ENCODE assay signal across 23 cellular contexts in the genomic region with DNA sequence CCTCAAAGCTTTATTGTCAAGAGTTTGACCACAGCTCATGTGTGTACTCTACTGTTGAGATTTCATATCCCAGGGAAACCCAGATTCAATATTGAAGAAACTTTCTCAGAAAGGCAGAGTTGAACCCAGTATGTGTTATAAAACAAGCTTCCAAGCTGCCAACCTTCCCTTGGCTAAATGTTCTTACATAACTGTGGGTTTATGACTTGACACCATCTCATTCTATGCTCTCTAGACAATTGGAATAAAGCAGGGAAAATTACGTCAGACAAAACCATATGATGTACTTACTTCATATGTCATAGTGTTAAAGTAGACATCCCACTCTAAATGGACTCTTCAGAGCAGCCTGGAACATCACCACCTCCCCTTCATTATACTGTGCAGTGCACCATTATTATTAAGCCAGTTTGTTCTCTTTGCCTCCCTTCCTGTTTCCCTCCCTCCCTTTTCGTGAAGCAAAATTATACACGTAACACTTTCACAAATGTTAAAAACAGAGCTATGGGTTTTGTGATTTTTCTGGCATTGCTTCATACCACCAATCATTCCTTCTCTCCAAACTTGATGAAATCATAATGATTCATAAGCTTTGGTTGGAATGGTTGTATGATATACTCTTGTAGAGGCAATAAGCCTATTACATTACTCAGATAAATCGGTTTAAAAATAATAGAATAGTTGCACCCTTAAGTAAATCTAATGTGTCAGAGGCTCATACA.
DNase-seq lines count a peak whose midpoint lies in the region; ATAC-seq and TF ChIP-seq lines count a peak whose summit lies in the region.
"Had no signal": no experiment of that assay in that cellular context is flagged by ENCODE, and none has a peak within 500 bp of the region (broad histone marks: within the 10 kb centered on the region; RNA-seq: fewer than 3 reads in every experiment).

No MANE protein-coding gene starts in this region.

- H3K27ac ChIP-seq in breast epithelium: peak overlapping the region in 1 of 2 donors; percentile 0
- H3K27ac ChIP-seq: colonic mucosa, heart left ventricle, spleen had no signal

- no peaks in the 10 kb centered on the region for H3K27me3 Mint-ChIP-seq in MCF 10A (ENCODE audit: insufficient read depth, unreplicated experiment)
- H3K27me3 Mint-ChIP-seq: activated T-helper 17 cell treated with anti-CD3 and anti-CD28 coated beads, Interleukin-2, amount 50 U/mL, for 72 hours; CD4-positive, alpha-beta T cell; natural killer cell treated with Interleukin-12 subunit alpha and Interleukin-12 subunit beta and Interleukin-15 and Interleukin-18, amount 100 ng/mL, for 72 hours; progenitor cell of endocrine pancreas; T-helper 17 cell had no signal

- CTCF ChIA-PET in MCF 10A (lab: Yijun Ruan, JAX): interaction anchor here (0.5 to 1.2 kb wide), 3 partner anchors 31 to 262 kb away, joined by 3 to 4 read pairs (median 3); no protein-coding TSS in a partner anchor

- H3K4me3 ChIP-seq in breast epithelium (no peak overlapping the region), foreskin fibroblast (ENCODE audit: low read depth in 1 of 2, low read length in 2 of 2) (no peak overlapping the region)
- H3K4me3 ChIP-seq: colonic mucosa, heart left ventricle, spleen, tibial nerve had no signal

- H3K4me1 Mint-ChIP-seq in MCF 10A (ENCODE audit: insufficient read depth, unreplicated experiment): peaks cover 17% of the 10 kb centered on the region
- H3K4me1 Mint-ChIP-seq: activated T-helper 17 cell treated with anti-CD3 and anti-CD28 coated beads, Interleukin-2, amount 50 U/mL, for 72 hours; T-helper 17 cell had no signal

- intact Hi-C loops in MCF 10A (cut with micrococcal nuclease): no loop called here
- intact Hi-C loops in breast epithelium (cut with DNase I; ENCODE audit: low total_unique reads): no loop called here

- no TSS peak for BruUV-seq in MCF 10A (replicated peaks; lab: Mats Ljungman, UMichigan)

- peak overlapping the region; percentile 91 for H3K27ac Mint-ChIP-seq in MCF 10A (ENCODE audit: low read depth, unreplicated experiment)
- H3K27ac Mint-ChIP-seq: activated T-helper 17 cell treated with anti-CD3 and anti-CD28 coated beads, Interleukin-2, amount 50 U/mL, for 72 hours; CD4-positive, alpha-beta T cell; natural killer cell treated with Interleukin-12 subunit alpha and Interleukin-12 subunit beta and Interleukin-15 and Interleukin-18, amount 100 ng/mL, for 72 hours; progenitor cell of endocrine pancreas; T-helper 17 cell; WTC11 had no signal

- H3K9me3 ChIP-seq in breast epithelium: no peaks in the 10 kb centered on the region
- H3K9me3 ChIP-seq: colonic mucosa, heart left ventricle, spleen, tibial nerve had no signal

- H3K36me3 Mint-ChIP-seq in MCF 10A (ENCODE audit: insufficient read depth, unreplicated experiment): no peaks in the 10 kb centered on the region
- H3K36me3 Mint-ChIP-seq: natural killer cell treated with Interleukin-12 subunit alpha and Interleukin-12 subunit beta and Interleukin-15 and Interleukin-18, amount 100 ng/mL, for 72 hours; WTC11 had no signal

- H3K4me3 Mint-ChIP-seq in MCF 10A (ENCODE audit: unreplicated experiment): no peak overlapping the region
- H3K4me3 Mint-ChIP-seq: activated T-helper 17 cell treated with anti-CD3 and anti-CD28 coated beads, Interleukin-2, amount 50 U/mL, for 72 hours; CD4-positive, alpha-beta T cell; natural killer cell treated with Interleukin-12 subunit alpha and Interleukin-12 subunit beta and Interleukin-15 and Interleukin-18, amount 100 ng/mL, for 72 hours; T-helper 17 cell; WTC11 had no signal

- no peaks in the 10 kb centered on the region for H3K36me3 ChIP-seq in breast epithelium
- H3K36me3 ChIP-seq: colonic mucosa, heart left ventricle, spleen, tibial nerve had no signal

- TF ChIP-seq CTCF in MCF 10A (IDR thresholded peaks at IDR 0.05; ENCODE audit: unreplicated experiment) (no peak), breast epithelium (IDR thresholded peaks at IDR 0.05) (no peak), foreskin fibroblast (IDR thresholded peaks at IDR 0.05; ENCODE audit: low read depth, low read length) (no peak)

- no peaks in the 10 kb centered on the region for H3K4me1 ChIP-seq in breast epithelium
- H3K4me1 ChIP-seq: colonic mucosa, spleen, tibial nerve had no signal

- POLR2A ChIA-PET in MCF 10A (lab: Yijun Ruan, JAX): interaction anchor here (0.6 kb wide), 1 partner anchor 1011 kb away, joined by 3 read pairs; no protein-coding TSS in a partner anchor

- H3K9me3 Mint-ChIP-seq in MCF 10A (ENCODE audit: unreplicated experiment): no peaks in the 10 kb centered on the region
- H3K9me3 Mint-ChIP-seq: activated T-helper 17 cell treated with anti-CD3 and anti-CD28 coated beads, Interleukin-2, amount 50 U/mL, for 72 hours; CD4-positive, alpha-beta T cell; natural killer cell treated with Interleukin-12 subunit alpha and Interleukin-12 subunit beta and Interleukin-15 and Interleukin-18, amount 100 ng/mL, for 72 hours had no signal

- H3K27me3 ChIP-seq in breast epithelium: no peaks in the 10 kb centered on the region
- H3K27me3 ChIP-seq: colonic mucosa, heart left ventricle, spleen, tibial nerve had no signal

- no peak for TF ChIP-seq POLR2A in breast epithelium (IDR thresholded peaks at IDR 0.05)

- ATAC-seq in GM21737 (IDR thresholded peaks at IDR 0.05; ENCODE audit: unreplicated experiment) (no peak), GM21367 (IDR thresholded peaks at IDR 0.05; ENCODE audit: unreplicated experiment) (no peak)
- ATAC-seq: activated T-helper 17 cell treated with anti-CD3 and anti-CD28 coated beads, Interleukin-2, amount 50 U/mL, for 72 hours; heart left ventricle; natural killer cell treated with Interleukin-12 subunit alpha and Interleukin-12 subunit beta and Interleukin-15 and Interleukin-18, amount 100 ng/mL, for 72 hours; T-helper 17 cell; WTC11 had no signal

- DNase-seq in MCF 10A (ENCODE audit: unreplicated experiment): peak; percentile 46
- DNase-seq in breast epithelium (ENCODE audit: low spot score in 2 of 2): no peak
- peak; percentile 8 for DNase-seq in astrocyte of the hippocampus (ENCODE audit: low read depth, low spot score)
- peak; percentile 55 to 80 for DNase-seq in foreskin fibroblast
- DNase-seq in NCI-H2081 (lab: John Stamatoyannopoulos, UW): no peak
- DNase-seq in HuH-7.5 (ENCODE audit: low spot score): no peak
- DNase-seq: 8988T; CD4-positive, alpha-beta T cell; colonic mucosa; heart left ventricle; MV-4-11; NCI-H1930; NCI-H524 treated with DMSO at 0.1 percent for 48 hours; SIG-M5; spleen; T-helper 17 cell had no signal

Comparison
In these comparisons a context has a peak if more than half of its experiments do, and no peak if none do; other contexts are left out.
1. DNase-seq: peak in MCF 10A (single experiment), astrocyte of the hippocampus (single experiment) and foreskin fibroblast (2 of 2); none in breast epithelium (0 of 2), NCI-H2081 (0 of 2) and HuH-7.5 (single experiment).